Comparison of ENCODE assay signal across 18 cellular contexts in the genomic region with DNA sequence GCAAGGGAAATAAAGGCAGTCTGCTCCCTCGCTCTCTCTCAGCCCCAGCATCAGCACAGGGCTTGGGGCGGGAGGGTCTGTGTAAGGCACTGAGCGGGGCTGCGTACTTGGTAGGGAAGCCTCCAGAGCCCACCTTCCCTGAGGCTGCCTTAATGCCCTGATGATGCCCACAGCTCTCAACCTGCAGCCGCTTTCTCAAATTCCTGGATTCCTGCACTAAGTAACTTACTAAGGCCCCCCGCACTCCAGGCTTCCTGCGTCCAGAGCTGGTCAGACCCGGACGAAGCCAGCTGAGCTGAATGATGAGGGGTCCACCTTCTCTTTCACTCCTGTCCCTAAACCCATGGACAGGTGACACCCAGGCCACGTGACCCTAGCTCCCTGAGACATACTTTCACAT.
DNase-seq lines count a peak whose midpoint lies in the region; ATAC-seq, FAIRE-seq and TF ChIP-seq lines count a peak whose summit lies in the region.
"Had no signal": no experiment of that assay in that cellular context is flagged by ENCODE, and none has a peak within 500 bp of the region (broad histone marks: within the 10 kb centered on the region; RNA-seq: fewer than 3 reads in every experiment).

No MANE protein-coding gene starts in this region.

- no peaks in the 10 kb centered on the region for H4K20me1 ChIP-seq in K562 (replicated peaks; ENCODE audit: control insufficient read depth, insufficient read depth, low read length)

- no peak for FAIRE-seq in K562 (lab: Jason Lieb, UNC)
- FAIRE-seq: D721Med, GM12891, GM18507 had no signal

- H3K36me3 ChIP-seq in K562 (ENCODE audit: control insufficient read depth, insufficient read depth, low read length) (no peaks in the 10 kb centered on the region), neuronal stem cell (replicated peaks in 1 of 2; ENCODE audit: control insufficient read depth in 2 of 2, insufficient read depth in 2 of 2, low read length in 2 of 2) (no peaks in the 10 kb centered on the region)

- no peak overlapping the region for H3K4me3 ChIP-seq in K562
- no peak overlapping the region for H3K4me3 ChIP-seq in neuronal stem cell (ENCODE audit: low read length in 2 of 2)
- H3K4me3 ChIP-seq: GM23338 had no signal

- H3K9me1 ChIP-seq in K562 (ENCODE audit: control insufficient read depth, insufficient read depth, low read length), result no peaks in the 10 kb centered on the region

- no peak for TF ChIP-seq POLR2A in K562 (conservative IDR thresholded peaks at IDR 0.05)

- H3K79me1 ChIP-seq in neuronal stem cell (ENCODE audit: low read depth, low read length), result no peaks in the 10 kb centered on the region

- H3K18ac ChIP-seq in neuronal stem cell (ENCODE audit: low read length), result no peak overlapping the region

- no peak overlapping the region for H4K8ac ChIP-seq in neuronal stem cell (ENCODE audit: low read depth, low read length)

- no peak overlapping the region for H3K4ac ChIP-seq in neuronal stem cell (ENCODE audit: low read length)

- H3K23ac ChIP-seq in neuronal stem cell (ENCODE audit: low read depth, low read length, poor library complexity), result no peak overlapping the region

- intact Hi-C loops in K562 (cut with micrococcal nuclease), result no loop called here

- H3K27ac ChIP-seq in K562 (ENCODE audit: extremely low read depth, low read depth, low read length) (no peak overlapping the region), neuronal stem cell (replicated peaks; ENCODE audit: low read length) (no peak overlapping the region)

- H3K79me2 ChIP-seq in K562 (ENCODE audit: control insufficient read depth, insufficient read depth, low read length), result no peaks in the 10 kb centered on the region

- no peaks in the 10 kb centered on the region for H3K4me1 Mint-ChIP-seq in type B pancreatic cell (ENCODE audit: unreplicated experiment)
- H3K4me1 Mint-ChIP-seq: CD14-positive monocyte; CD8-positive, alpha-beta memory T cell had no signal

- no peak overlapping the region for H2BK12ac ChIP-seq in neuronal stem cell (ENCODE audit: low read length)

- POLR2A ChIA-PET in K562 (lab: Yijun Ruan, JAX), result interaction anchor here (0.7 kb wide), 1 partner anchor 162 kb away, joined by 3 read pairs; no protein-coding TSS in a partner anchor

- DNase-seq in K562 (ENCODE audit: extremely low read depth in 1 of 4, low spot score in 3 of 4) (no peak), neuronal stem cell (ENCODE audit: low spot score) (no peak), type B pancreatic cell (ENCODE audit: extremely low spot score, unreplicated experiment) (peak; percentile 37), NCI-H82 (lab: John Stamatoyannopoulos, UW) (no peak), putamen (ENCODE audit: low spot score) (no peak)
- DNase-seq: CD4-positive, alpha-beta T cell; CD8-positive, alpha-beta memory T cell; DMS 273 treated with DMSO at 0.1 percent for 48 hours; DMS79 treated with DMSO at 0.1 percent for 48 hours; GF-D8; H9 had no signal

- ATAC-seq in K562, result no peak
- no peak for ATAC-seq in HG03108 (IDR thresholded peaks at IDR 0.05; ENCODE audit: unreplicated experiment)
- ATAC-seq: HCT116 had no signal

- in situ Hi-C loops in K562 (cut with MboI), result no loop called here

- no peaks in the 10 kb centered on the region for H3K9me3 ChIP-seq in K562 (replicated peaks; ENCODE audit: control insufficient read depth, insufficient read depth, low read depth, low read length)
- no peaks in the 10 kb centered on the region for H3K9me3 ChIP-seq in neuronal stem cell (replicated peaks in 1 of 2; ENCODE audit: control insufficient read depth in 2 of 2, insufficient read depth in 1 of 2, low read depth in 1 of 2, low read length in 2 of 2)

- peaks cover 22% of the 10 kb centered on the region for H3K27me3 Mint-ChIP-seq in type B pancreatic cell

- no peak overlapping the region for H3K4me3 Mint-ChIP-seq in type B pancreatic cell
- H3K4me3 Mint-ChIP-seq: CD14-positive monocyte; CD4-positive, alpha-beta T cell; CD8-positive, alpha-beta memory T cell; GM23338; H9 had no signal

- peak overlapping the region; percentile 27 for H2BK5ac ChIP-seq in neuronal stem cell (ENCODE audit: low read length)

- no peak overlapping the region for H4K91ac ChIP-seq in neuronal stem cell (ENCODE audit: low read depth, low read length, poor library complexity)

- H3K9me3 Mint-ChIP-seq in type B pancreatic cell, result no peaks in the 10 kb centered on the region
- H3K9me3 Mint-ChIP-seq: CD4-positive, alpha-beta T cell; GM23338; H9 had no signal

- no peak overlapping the region for H3K14ac ChIP-seq in neuronal stem cell (ENCODE audit: low read length)

- CTCF ChIA-PET in K562 (lab: Yijun Ruan, JAX; ENCODE audit: low intra/inter-chr PET ratio), result no interaction called here

- H2BK120ac ChIP-seq in neuronal stem cell (ENCODE audit: low read depth, low read length), result no peak overlapping the region

- H2AFZ ChIP-seq in K562 (ENCODE audit: low read depth, low read length) (no peak overlapping the region), neuronal stem cell (ENCODE audit: low read length) (no peak overlapping the region)
- H2AFZ ChIP-seq: GM23338 had no signal

- no peak for TF ChIP-seq EP300 in K562 (IDR thresholded peaks at IDR 0.05; ENCODE audit: low read length)

- no peaks in the 10 kb centered on the region for H3K36me3 Mint-ChIP-seq in type B pancreatic cell
- H3K36me3 Mint-ChIP-seq: CD14-positive monocyte; CD8-positive, alpha-beta memory T cell had no signal

- H3K9ac ChIP-seq in K562 (ENCODE audit: insufficient read depth in 1 of 2, low read depth in 2 of 2, low read length in 2 of 2), result no peak overlapping the region
- no peak overlapping the region for H3K9ac ChIP-seq in neuronal stem cell (ENCODE audit: low read depth, low read length, poor library complexity)

- no peak for TF ChIP-seq RAD21 in K562 (CRISPR knock-in tag; conservative IDR thresholded peaks at IDR 0.05 in 1 of 2, IDR thresholded peaks at IDR 0.05 in 1 of 2)

- H3K27ac Mint-ChIP-seq in type B pancreatic cell, result no peak overlapping the region
- H3K27ac Mint-ChIP-seq: CD14-positive monocyte; CD4-positive, alpha-beta T cell; CD8-positive, alpha-beta memory T cell; GM23338 had no signal

- WGBS in K562 (ENCODE audit: insufficient coverage, low coverage, missing lambda C conversion rate), result 3% methylated on average over 9 of the region's 10 CpGs
- no CpG with 5 or more reads among the region's 10 CpGs for WGBS in neuronal stem cell (ENCODE audit: extremely low coverage in 2 of 2, insufficient read length in 2 of 2, insufficient replicate concordance in 1 of 2), 2 donors

- no peak overlapping the region for H2AK5ac ChIP-seq in neuronal stem cell (ENCODE audit: low read depth, low read length)

- H3K4me2 ChIP-seq in K562 (ENCODE audit: insufficient read depth, low read length) (no peak overlapping the region), neuronal stem cell (ENCODE audit: insufficient read depth, low read length, poor library complexity, severe bottlenecking) (no peak overlapping the region)
- H3K4me2 ChIP-seq: GM23338 had no signal

- TF ChIP-seq CTCF in K562 (IDR thresholded peaks at IDR 0.05 in 2 of 3, conservative IDR thresholded peaks at IDR 0.05 in 1 of 3; ENCODE audit: insufficient read depth in 2 of 3, low read depth in 1 of 3, low read length in 3 of 3) (no peak), type B pancreatic cell (conservative IDR thresholded peaks at IDR 0.05) (no peak)

- no TSS peak for BruUV-seq in K562 (replicated peaks; lab: Mats Ljungman, UMichigan)

- H3K27me3 ChIP-seq in K562 (ENCODE audit: control insufficient read depth in 2 of 2, insufficient read depth in 2 of 2, low read length in 2 of 2) (peaks cover 5 to 25% of the 10 kb centered on the region in 2 experiments; a peak in 4 of 5 replicates), neuronal stem cell (ENCODE audit: control insufficient read depth in 3 of 3, insufficient read depth in 3 of 3, low read depth in 1 of 3, low read length in 3 of 3) (no peaks in the 10 kb centered on the region)

- H2BK15ac ChIP-seq in neuronal stem cell (ENCODE audit: low read length), result no peak overlapping the region

- peaks cover 0 to 11% of the 10 kb centered on the region in 2 experiments; a peak in 2 of 5 replicates for H3K4me1 ChIP-seq in K562 (replicated peaks in 1 of 2; ENCODE audit: control insufficient read depth in 2 of 2, insufficient read depth in 2 of 2, low read length in 2 of 2)
- H3K4me1 ChIP-seq in neuronal stem cell (ENCODE audit: control insufficient read depth in 2 of 2, insufficient read depth in 1 of 2, low read depth in 1 of 2, low read length in 2 of 2), result no peaks in the 10 kb centered on the region

TF ChIP-seq in K562, 482 proteins besides CTCF, POLR2A, EP300 and RAD21:
- TF ChIP-seq, protein P1, sequence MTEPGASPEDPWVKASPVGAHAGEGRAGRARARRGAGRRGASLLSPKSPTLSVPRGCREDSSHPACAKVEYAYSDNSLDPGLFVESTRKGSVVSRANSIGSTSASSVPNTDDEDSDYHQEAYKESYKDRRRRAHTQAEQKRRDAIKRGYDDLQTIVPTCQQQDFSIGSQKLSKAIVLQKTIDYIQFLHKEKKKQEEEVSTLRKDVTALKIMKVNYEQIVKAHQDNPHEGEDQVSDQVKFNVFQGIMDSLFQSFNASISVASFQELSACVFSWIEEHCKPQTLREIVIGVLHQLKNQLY (CRISPR knock-in tag; conservative IDR thresholded peaks at IDR 0.05), result no peak
- TF ChIP-seq BCL6 (CRISPR knock-in tag; IDR thresholded peaks at IDR 0.05) (no peak), RAD51 (IDR thresholded peaks at IDR 0.05; ENCODE audit: borderline replicate concordance, low read depth) (0 out of 2 replicates have a peak, but pooled peaks have one; percentile 10), LARP7 (IDR thresholded peaks at IDR 0.05) (no peak)
- TF ChIP-seq, protein P2, sequence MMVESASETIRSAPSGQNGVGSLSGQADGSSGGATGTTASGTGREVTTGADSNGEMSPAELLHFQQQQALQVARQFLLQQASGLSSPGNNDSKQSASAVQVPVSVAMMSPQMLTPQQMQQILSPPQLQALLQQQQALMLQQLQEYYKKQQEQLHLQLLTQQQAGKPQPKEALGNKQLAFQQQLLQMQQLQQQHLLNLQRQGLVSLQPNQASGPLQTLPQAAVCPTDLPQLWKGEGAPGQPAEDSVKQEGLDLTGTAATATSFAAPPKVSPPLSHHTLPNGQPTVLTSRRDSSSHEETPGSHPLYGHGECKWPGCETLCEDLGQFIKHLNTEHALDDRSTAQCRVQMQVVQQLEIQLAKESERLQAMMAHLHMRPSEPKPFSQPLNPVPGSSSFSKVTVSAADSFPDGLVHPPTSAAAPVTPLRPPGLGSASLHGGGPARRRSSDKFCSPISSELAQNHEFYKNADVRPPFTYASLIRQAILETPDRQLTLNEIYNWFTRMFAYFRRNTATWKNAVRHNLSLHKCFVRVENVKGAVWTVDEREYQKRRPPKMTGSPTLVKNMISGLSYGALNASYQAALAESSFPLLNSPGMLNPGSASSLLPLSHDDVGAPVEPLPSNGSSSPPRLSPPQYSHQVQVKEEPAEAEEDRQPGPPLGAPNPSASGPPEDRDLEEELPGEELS (CRISPR knock-in tag; IDR thresholded peaks at IDR 0.05; ENCODE audit: borderline replicate concordance), result no peak
TF ChIP-seq in K562: peak in this region for 1.
